12 cellular contexts compared by ENCODE assay signal in the genomic region with DNA sequence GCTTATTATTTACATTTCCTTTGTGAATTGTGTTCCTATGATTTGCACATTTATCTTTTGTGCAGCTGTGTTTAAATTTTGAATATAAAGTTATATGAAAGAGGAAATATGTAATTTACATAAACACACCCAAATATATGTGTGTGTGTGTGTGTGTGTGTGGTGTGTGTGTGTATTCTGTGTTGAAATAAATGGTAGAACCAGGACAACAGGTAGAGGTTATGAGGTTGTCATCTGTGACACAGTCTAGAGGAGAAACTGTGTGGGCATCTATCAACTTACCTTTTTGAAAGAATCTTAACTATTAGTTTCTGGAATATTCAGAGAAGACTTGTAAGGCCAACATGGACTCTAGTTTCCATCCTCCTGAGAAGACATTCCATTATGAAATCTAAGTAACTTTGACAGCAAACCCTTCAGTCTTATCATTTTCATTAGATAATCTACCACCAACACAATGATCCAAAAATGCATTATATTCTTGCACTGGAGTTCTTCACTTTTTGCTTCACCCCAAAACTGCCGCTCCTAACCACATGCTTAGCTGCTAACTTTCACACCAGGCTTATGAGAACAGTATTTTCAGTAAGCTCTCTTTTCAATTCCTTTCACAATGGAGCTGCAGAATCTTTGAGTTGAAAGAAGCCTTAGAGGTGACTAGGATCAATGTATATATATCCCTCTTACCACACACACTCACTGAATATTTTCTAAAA. TPM values are rescaled to one million over a fixed set of nuclear protein-coding genes. Genes with fewer than 3 reads are reported as not detected.
DNase-seq lines count a peak whose midpoint lies in the region; ATAC-seq lines count a peak whose summit lies in the region.
"Had no signal": no experiment of that assay in that cellular context is flagged by ENCODE, and none has a peak within 500 bp of the region (broad histone marks: within the 10 kb centered on the region; RNA-seq: fewer than 3 reads in every experiment).

No MANE protein-coding gene starts in this region.

- in situ Hi-C loops in HAP-1 (cut with MboI; ENCODE audit: low sequenced_read_pairs), result no loop called here

- no peak overlapping the region for H3K4me3 ChIP-seq in HAP-1
- H3K4me3 ChIP-seq: Peyer's patch, right lobe of liver had no signal

- no peaks in the 10 kb centered on the region for H3K36me3 ChIP-seq in HAP-1 (replicated peaks)
- H3K36me3 ChIP-seq: Peyer's patch, right lobe of liver had no signal

- H3K27me3 ChIP-seq in HAP-1 (ENCODE audit: low read depth), result no peaks in the 10 kb centered on the region
- H3K27me3 ChIP-seq: Peyer's patch, right lobe of liver had no signal

- H3K4me3 Mint-ChIP-seq in activated T-cell treated with anti-CD3 and anti-CD28 coated beads, Interleukin-2, amount 50 U/mL, for 4 hours, result peak overlapping the region; percentile 60
- peak overlapping the region in 1 of 2 donors; percentile 5 for H3K4me3 Mint-ChIP-seq in stimulated activated naive B cell treated with anti-CD40 and anti-IgM and Interleukin-4, amounts not matched to agents 10 μg/mL and 1 μg/mL and 100 μg/mL, for 72 hours

- peaks cover 73% of the 10 kb centered on the region for H3K4me1 Mint-ChIP-seq in activated T-cell treated with anti-CD3 and anti-CD28 coated beads, Interleukin-2, amount 50 U/mL, for 4 hours (ENCODE audit: low read depth)
- H3K4me1 Mint-ChIP-seq in stimulated activated naive B cell treated with anti-CD40 and anti-IgM and Interleukin-4, amounts not matched to agents 10 μg/mL and 1 μg/mL and 100 μg/mL, for 72 hours, result peaks cover 32 to 71% of the 10 kb centered on the region in 2 donors

- peak; percentile 24 to 36 for ATAC-seq in activated T-cell treated with anti-CD3 and anti-CD28 coated beads, Interleukin-2, amount 50 U/mL, for 4 hours
- ATAC-seq in HG02852 (IDR thresholded peaks at IDR 0.05; ENCODE audit: unreplicated experiment), result peak; percentile 55
- ATAC-seq in stimulated activated naive B cell treated with anti-CD40 and anti-IgM and Interleukin-4, amounts not matched to agents 10 μg/mL and 1 μg/mL and 100 μg/mL, for 72 hours (replicated peaks), result no peak
- ATAC-seq: right lobe of liver had no signal

- DNase-seq in activated T-cell treated with anti-CD3 and anti-CD28 coated beads, Interleukin-2, amount 50 U/mL, for 4 hours, result no peak
- DNase-seq in activated T-cell treated with anti-CD3 and anti-CD28 coated beads, Interleukin-2, amount 50 U/mL, for 1 hour, result no peak
- DNase-seq in OCI-M1 (lab: John Stamatoyannopoulos, UW) (peak; percentile 66), NCI-H524 treated with DMSO at 0.1 percent for 48 hours (lab: John Stamatoyannopoulos, UW) (no peak), SHP77 (lab: John Stamatoyannopoulos, UW) (no peak), HAP-1 (ENCODE audit: low spot score in 2 of 2) (no peak)
- DNase-seq in stimulated activated naive B cell treated with anti-CD40 and anti-IgM and Interleukin-4, amounts not matched to agents 10 μg/mL and 1 μg/mL and 100 μg/mL, for 72 hours, result no peak
- DNase-seq: Kasumi-1; Peyer's patch; right lobe of liver; stimulated activated naive CD4-positive, alpha-beta T cell treated with Interleukin-2 at 50 U/mL for 16 hours had no signal

- H3K9me3 ChIP-seq in HAP-1, result no peaks in the 10 kb centered on the region
- H3K9me3 ChIP-seq: Peyer's patch, right lobe of liver had no signal

- H3K4me1 ChIP-seq in HAP-1, result no peaks in the 10 kb centered on the region
- H3K4me1 ChIP-seq: right lobe of liver had no signal

- H3K36me3 Mint-ChIP-seq in activated T-cell treated with anti-CD3 and anti-CD28 coated beads, Interleukin-2, amount 50 U/mL, for 4 hours (ENCODE audit: insufficient read depth), result peaks cover 30% of the 10 kb centered on the region
- H3K36me3 Mint-ChIP-seq in stimulated activated naive B cell treated with anti-CD40 and anti-IgM and Interleukin-4, amounts not matched to agents 10 μg/mL and 1 μg/mL and 100 μg/mL, for 72 hours, result peaks cover 24 to 49% of the 10 kb centered on the region in 2 donors

- peak overlapping the region; percentile 27 for H3K27ac Mint-ChIP-seq in stimulated activated naive B cell treated with anti-CD40 and anti-IgM and Interleukin-4, amounts not matched to agents 10 μg/mL and 1 μg/mL and 100 μg/mL, for 72 hours

- no peaks in the 10 kb centered on the region for H3K9me3 Mint-ChIP-seq in activated T-cell treated with anti-CD3 and anti-CD28 coated beads, Interleukin-2, amount 50 U/mL, for 4 hours
- peaks cover 0 to 3% of the 10 kb centered on the region in 2 donors for H3K9me3 Mint-ChIP-seq in stimulated activated naive B cell treated with anti-CD40 and anti-IgM and Interleukin-4, amounts not matched to agents 10 μg/mL and 1 μg/mL and 100 μg/mL, for 72 hours

- no peaks in the 10 kb centered on the region for H3K27me3 Mint-ChIP-seq in activated T-cell treated with anti-CD3 and anti-CD28 coated beads, Interleukin-2, amount 50 U/mL, for 4 hours (ENCODE audit: low read depth)
- H3K27me3 Mint-ChIP-seq in stimulated activated naive B cell treated with anti-CD40 and anti-IgM and Interleukin-4, amounts not matched to agents 10 μg/mL and 1 μg/mL and 100 μg/mL, for 72 hours, result no peaks in the 10 kb centered on the region

RNA-seq across cellular contexts. Expression of a gene that starts 21.7 kb away (rescaled TPM):
- total RNA-seq in activated T-cell treated with anti-CD3 and anti-CD28 coated beads, Interleukin-2, amount 50 U/mL, for 4 hours, result 100 to 1,000 TPM; 181 to 243 (median 224) TPM

Comparison
In these comparisons a context has a peak if more than half of its experiments do, and no peak if none do; other contexts are left out.
1. ATAC-seq: peak in activated T-cell treated with anti-CD3 and anti-CD28 coated beads, Interleukin-2, amount 50 U/mL, for 4 hours (2 of 2) and HG02852 (single experiment); none in stimulated activated naive B cell treated with anti-CD40 and anti-IgM and Interleukin-4, amounts not matched to agents 10 μg/mL and 1 μg/mL and 100 μg/mL, for 72 hours (0 of 2).